In genomic region chr7:75055830-75056431, GRCh38 we compare ENCODE assay signal across 13 cellular contexts. TPM values are rescaled to one million over a fixed set of nuclear protein-coding genes. Genes with fewer than 3 reads are reported as not detected.
A peak's percentile ranks its signal among the peaks of the same experiment; 100 is the strongest.
DNase-seq lines count a peak whose midpoint lies in the region; ATAC-seq, FAIRE-seq and TF ChIP-seq lines count a peak whose summit lies in the region.
"Had no signal": no experiment of that assay in that cellular context is flagged by ENCODE, and none has a peak within 500 bp of the region (broad histone marks: within the 10 kb centered on the region; RNA-seq: fewer than 3 reads in every experiment).

No MANE protein-coding gene starts in this region.

- DNase-seq in lower lobe of right lung (no peak), COLO829 (ENCODE audit: low spot score) (no peak), head of caudate nucleus (no peak)
- DNase-seq in T-helper 2 cell treated with Interferon-gamma antibody and Interleukin-4, amounts not matched to agents 5 μg/mL and 100 μg/mL, for 36 hours (ENCODE audit: low spot score), result no peak
- DNase-seq: NCI-H187 treated with DMSO at 0.1 percent for 48 hours, T-cell had no signal

- H3K27me3 ChIP-seq in HUES6 (ENCODE audit: control insufficient read depth, insufficient read depth, low read length) (no peaks in the 10 kb centered on the region), lower lobe of right lung (ENCODE audit: low read depth) (no peaks in the 10 kb centered on the region), subcutaneous abdominal adipose tissue (ENCODE audit: control insufficient read depth in 5 of 5, insufficient read depth in 4 of 5, low read length in 5 of 5) (no peaks in the 10 kb centered on the region)
- H3K27me3 ChIP-seq: neural progenitor cell, tibial nerve had no signal

- H3K4me3 Mint-ChIP-seq in T-helper 2 cell treated with Interferon-gamma antibody and Interleukin-4, amounts not matched to agents 5 μg/mL and 100 μg/mL, for 36 hours, result no peak overlapping the region
- H3K4me3 Mint-ChIP-seq: activated naive CD8-positive, alpha-beta T cell; neural progenitor cell; T-cell had no signal

- H3K27ac ChIP-seq in HUES6 (ENCODE audit: low read depth, low read length) (0 out of 2 replicates have a peak overlapping the region, but pooled peaks have one; percentile 23), lower lobe of right lung (peak overlapping the region; percentile 43), subcutaneous abdominal adipose tissue (ENCODE audit: low read depth, low read length) (peak overlapping the region; percentile 45)
- H3K27ac ChIP-seq: neural progenitor cell had no signal

- H3K9me3 ChIP-seq in HUES6 (ENCODE audit: control insufficient read depth, insufficient read depth, low read depth, low read length) (no peaks in the 10 kb centered on the region), lower lobe of right lung (no peaks in the 10 kb centered on the region), subcutaneous abdominal adipose tissue (ENCODE audit: control insufficient read depth in 5 of 5, low read length in 5 of 5) (no peaks in the 10 kb centered on the region)
- H3K9me3 ChIP-seq: tibial nerve had no signal

- intact Hi-C loops in lower lobe of right lung (cut with DNase I), result no loop called here
- intact Hi-C loops in head of caudate nucleus (cut with DNase I), result no loop called here

- peak; percentile 99 for FAIRE-seq in endometrium (lab: Jason Lieb, UNC)

- TF ChIP-seq CTCF in lower lobe of right lung (IDR thresholded peaks at IDR 0.05), result no peak

- peak in 1 of 2 donors; percentile 4 for ATAC-seq in lower lobe of right lung
- ATAC-seq in HG03139 (IDR thresholded peaks at IDR 0.05; ENCODE audit: unreplicated experiment), result no peak
- ATAC-seq: T-cell had no signal

- no peaks in the 10 kb centered on the region for H3K4me1 ChIP-seq in HUES6 (ENCODE audit: control insufficient read depth, insufficient read depth, low read length)
- no peaks in the 10 kb centered on the region for H3K4me1 ChIP-seq in lower lobe of right lung
- peaks cover 6 to 34% (median 27%) of the 10 kb centered on the region in 5 donors for H3K4me1 ChIP-seq in subcutaneous abdominal adipose tissue (ENCODE audit: control insufficient read depth in 5 of 5, insufficient read depth in 5 of 5, low read length in 5 of 5)
- H3K4me1 ChIP-seq: neural progenitor cell had no signal

- no peak overlapping the region for H3K27ac Mint-ChIP-seq in T-helper 2 cell treated with Interferon-gamma antibody and Interleukin-4, amounts not matched to agents 5 μg/mL and 100 μg/mL, for 36 hours
- H3K27ac Mint-ChIP-seq: activated naive CD8-positive, alpha-beta T cell; neural progenitor cell; T-cell had no signal

- H3K36me3 ChIP-seq in HUES6 (ENCODE audit: control insufficient read depth, insufficient read depth, low read length) (peaks cover 84% of the 10 kb centered on the region), lower lobe of right lung (peaks cover 95% of the 10 kb centered on the region), subcutaneous abdominal adipose tissue (ENCODE audit: control insufficient read depth in 5 of 5, insufficient read depth in 5 of 5, low read length in 5 of 5) (peaks cover 0 to 92% (median 78%) of the 10 kb centered on the region in 5 donors)
- H3K36me3 ChIP-seq: neural progenitor cell had no signal

- H3K9ac ChIP-seq in HUES6 (ENCODE audit: low read length) (no peak overlapping the region), subcutaneous abdominal adipose tissue (ENCODE audit: low read length in 5 of 5) (peak overlapping the region in 1 of 5 donors; percentile 42)
- H3K9ac ChIP-seq: neural progenitor cell had no signal

- peaks cover 55% of the 10 kb centered on the region for H3K36me3 Mint-ChIP-seq in T-helper 2 cell treated with Interferon-gamma antibody and Interleukin-4, amounts not matched to agents 5 μg/mL and 100 μg/mL, for 36 hours (ENCODE audit: low read depth)
- H3K36me3 Mint-ChIP-seq: activated naive CD8-positive, alpha-beta T cell had no signal

- no peaks in the 10 kb centered on the region for H3K4me1 Mint-ChIP-seq in T-helper 2 cell treated with Interferon-gamma antibody and Interleukin-4, amounts not matched to agents 5 μg/mL and 100 μg/mL, for 36 hours (ENCODE audit: low read depth)
- H3K4me1 Mint-ChIP-seq: neural progenitor cell, T-cell had no signal

- H3K4me3 ChIP-seq in HUES6 (ENCODE audit: low read depth, low read length), result no peak overlapping the region
- H3K4me3 ChIP-seq in lower lobe of right lung, result no peak overlapping the region
- no peak overlapping the region for H3K4me3 ChIP-seq in subcutaneous abdominal adipose tissue (ENCODE audit: low read depth in 1 of 5, low read length in 5 of 5)
- H3K4me3 ChIP-seq: neural progenitor cell, tibial nerve had no signal

- no peaks in the 10 kb centered on the region for H3K9me3 Mint-ChIP-seq in T-helper 2 cell treated with Interferon-gamma antibody and Interleukin-4, amounts not matched to agents 5 μg/mL and 100 μg/mL, for 36 hours
- H3K9me3 Mint-ChIP-seq: neural progenitor cell, T-cell had no signal

- H3K27me3 Mint-ChIP-seq in T-helper 2 cell treated with Interferon-gamma antibody and Interleukin-4, amounts not matched to agents 5 μg/mL and 100 μg/mL, for 36 hours (ENCODE audit: low read depth), result no peaks in the 10 kb centered on the region
- H3K27me3 Mint-ChIP-seq: activated naive CD8-positive, alpha-beta T cell; T-cell had no signal

RNA-seq across cellular contexts. Expression of gene RCC1L, which starts 17.7 kb away (rescaled TPM):
- 33.9 TPM for total RNA-seq in lower lobe of right lung

RNA-seq across cellular contexts. Expression of gene GTF2IRD2B, which starts 36.5 kb away (rescaled TPM):
- total RNA-seq in lower lobe of right lung, result 51.8 TPM
